11 cellular contexts compared by ENCODE assay signal in genomic region chr20:4962257-4962855, GRCh38. TPM values are rescaled to one million over a fixed set of nuclear protein-coding genes. Genes with fewer than 3 reads are reported as not detected.
DNase-seq lines count a peak whose midpoint lies in the region; ATAC-seq and TF ChIP-seq lines count a peak whose summit lies in the region.
"Had no signal": no experiment of that assay in that cellular context is flagged by ENCODE, and none has a peak within 500 bp of the region (broad histone marks: within the 10 kb centered on the region; RNA-seq: fewer than 3 reads in every experiment).

No MANE protein-coding gene starts in this region.

- H3K27me3 ChIP-seq in effector memory CD4-positive, alpha-beta T cell (replicated peaks; ENCODE audit: control insufficient read depth, insufficient read depth, low read length, poor library complexity, severe bottlenecking) = no peaks in the 10 kb centered on the region
- no peaks in the 10 kb centered on the region for H3K27me3 ChIP-seq in GM23338 (ENCODE audit: insufficient read depth)
- H3K27me3 ChIP-seq: colonic mucosa had no signal

- H3K4me1 ChIP-seq in effector memory CD4-positive, alpha-beta T cell (ENCODE audit: control insufficient read depth, insufficient read depth, low read length, poor library complexity, severe bottlenecking) = peaks cover 5% of the 10 kb centered on the region
- no peaks in the 10 kb centered on the region for H3K4me1 ChIP-seq in GM23338 (ENCODE audit: insufficient read depth)
- H3K4me1 ChIP-seq: colonic mucosa, prostate gland had no signal

- peak overlapping the region; percentile 38 for H3K27ac ChIP-seq in effector memory CD4-positive, alpha-beta T cell (ENCODE audit: insufficient read depth, low read length, poor library complexity, severe bottlenecking)
- H3K27ac ChIP-seq in GM23338 (ENCODE audit: low read depth) = no peak overlapping the region
- H3K27ac ChIP-seq: 22Rv1, colonic mucosa, prostate gland had no signal

- H3K79me2 ChIP-seq in GM23338 (replicated peaks; ENCODE audit: insufficient read depth) = no peaks in the 10 kb centered on the region

- H3K4me1 Mint-ChIP-seq in stimulated activated memory B cell treated with anti-CD40 and anti-IgM and Interleukin-4, amounts not matched to agents 10 μg/mL and 1 μg/mL and 100 μg/mL, for 72 hours = peaks cover 62% of the 10 kb centered on the region
- H3K4me1 Mint-ChIP-seq in GM23338 (peaks cover 22% of the 10 kb centered on the region), glutamatergic neuron (ENCODE audit: low read depth, unreplicated experiment) (peaks cover 2% of the 10 kb centered on the region)

- H3K27ac Mint-ChIP-seq in stimulated activated memory B cell treated with anti-CD40 and anti-IgM and Interleukin-4, amounts not matched to agents 10 μg/mL and 1 μg/mL and 100 μg/mL, for 72 hours = peak overlapping the region; percentile 83
- no peak overlapping the region for H3K27ac Mint-ChIP-seq in GM23338
- no peak overlapping the region for H3K27ac Mint-ChIP-seq in glutamatergic neuron (ENCODE audit: unreplicated experiment)

- ATAC-seq in stimulated activated memory B cell treated with anti-CD40 and anti-IgM and Interleukin-4, amounts not matched to agents 10 μg/mL and 1 μg/mL and 100 μg/mL, for 72 hours = peak; percentile 57
- no peak for ATAC-seq in GM23338

- peak; percentile 16 for DNase-seq in NK-92 treated with Interleukin-12 subunit alpha and Interleukin-12 subunit beta, amount 100 ng/mL, for 24 hours (lab: John Stamatoyannopoulos, UW)
- DNase-seq in NK-92 (lab: John Stamatoyannopoulos, UW; ENCODE audit: unreplicated experiment) (no peak), GM23338 (ENCODE audit: low spot score) (no peak), glutamatergic neuron (no peak), DMS53 (lab: John Stamatoyannopoulos, UW) (no peak)
- DNase-seq in activated CD4-positive, alpha-beta T cell treated with anti-CD3 and anti-CD28 coated beads for 48 hours = peak; percentile 46
- DNase-seq in effector memory CD4-positive, alpha-beta T cell = peak; percentile 2 to 28 (median 22)
- DNase-seq: colonic mucosa had no signal

- no peaks in the 10 kb centered on the region for H3K9me3 Mint-ChIP-seq in stimulated activated memory B cell treated with anti-CD40 and anti-IgM and Interleukin-4, amounts not matched to agents 10 μg/mL and 1 μg/mL and 100 μg/mL, for 72 hours
- H3K9me3 Mint-ChIP-seq in GM23338 (no peaks in the 10 kb centered on the region), glutamatergic neuron (ENCODE audit: unreplicated experiment) (no peaks in the 10 kb centered on the region)

- H3K9me2 ChIP-seq in GM23338 (ENCODE audit: insufficient read depth) = no peaks in the 10 kb centered on the region

- no peak overlapping the region for H3K4me3 ChIP-seq in effector memory CD4-positive, alpha-beta T cell (ENCODE audit: insufficient read depth, low read depth, low read length, poor library complexity, severe bottlenecking)
- H3K4me3 ChIP-seq in GM23338 = no peak overlapping the region
- H3K4me3 ChIP-seq: colonic mucosa, prostate gland had no signal

- no peaks in the 10 kb centered on the region for H3F3A ChIP-seq in GM23338 (replicated peaks; ENCODE audit: low read depth)

- no peaks in the 10 kb centered on the region for H4K20me1 ChIP-seq in GM23338 (replicated peaks; ENCODE audit: insufficient read depth)

- H3K4me3 Mint-ChIP-seq in stimulated activated memory B cell treated with anti-CD40 and anti-IgM and Interleukin-4, amounts not matched to agents 10 μg/mL and 1 μg/mL and 100 μg/mL, for 72 hours = peak overlapping the region; percentile 44
- no peak overlapping the region for H3K4me3 Mint-ChIP-seq in GM23338
- no peak overlapping the region for H3K4me3 Mint-ChIP-seq in glutamatergic neuron (ENCODE audit: unreplicated experiment)

- no peaks in the 10 kb centered on the region for H3K36me3 ChIP-seq in effector memory CD4-positive, alpha-beta T cell (ENCODE audit: control insufficient read depth, insufficient read depth, low read length)
- H3K36me3 ChIP-seq in GM23338 (ENCODE audit: insufficient read depth) = no peaks in the 10 kb centered on the region
- H3K36me3 ChIP-seq: colonic mucosa, prostate gland had no signal

- H3K36me3 Mint-ChIP-seq in stimulated activated memory B cell treated with anti-CD40 and anti-IgM and Interleukin-4, amounts not matched to agents 10 μg/mL and 1 μg/mL and 100 μg/mL, for 72 hours = peaks cover 53% of the 10 kb centered on the region
- H3K36me3 Mint-ChIP-seq in GM23338 (ENCODE audit: low read depth) (no peaks in the 10 kb centered on the region), glutamatergic neuron (ENCODE audit: unreplicated experiment) (peaks cover 4% of the 10 kb centered on the region)

- TF ChIP-seq CTCF in GM23338 (conservative IDR thresholded peaks at IDR 0.05; ENCODE audit: low read depth in 2 of 2) (no peak), glutamatergic neuron (IDR thresholded peaks at IDR 0.05; ENCODE audit: partially characterized antibody, unreplicated experiment) (no peak)

- H3K4me2 ChIP-seq in GM23338 = no peak overlapping the region

- no peaks in the 10 kb centered on the region for H3K9me3 ChIP-seq in effector memory CD4-positive, alpha-beta T cell (ENCODE audit: control insufficient read depth, low read length)
- H3K9me3 ChIP-seq: colonic mucosa, prostate gland had no signal

- no peaks in the 10 kb centered on the region for H3K27me3 Mint-ChIP-seq in stimulated activated memory B cell treated with anti-CD40 and anti-IgM and Interleukin-4, amounts not matched to agents 10 μg/mL and 1 μg/mL and 100 μg/mL, for 72 hours
- H3K27me3 Mint-ChIP-seq in GM23338 (ENCODE audit: insufficient read depth, low read depth, poor library complexity) (peaks cover 2% of the 10 kb centered on the region), glutamatergic neuron (ENCODE audit: unreplicated experiment) (no peaks in the 10 kb centered on the region)

- H2AFZ ChIP-seq in GM23338 = no peak overlapping the region

TF ChIP-seq in GM23338, 12 proteins besides CTCF, POLR2A, EP300 and RAD21 (continues in another document):
- TF ChIP-seq EZH2 (IDR thresholded peaks at IDR 0.05; ENCODE audit: low read depth, unreplicated experiment) (no peak), STAT1 (IDR thresholded peaks at IDR 0.05; ENCODE audit: unreplicated experiment) (no peak), JUNB (IDR thresholded peaks at IDR 0.05; ENCODE audit: unreplicated experiment) (no peak), ZNF331 (CRISPR knock-in tag; IDR thresholded peaks at IDR 0.05; ENCODE audit: low read depth) (no peak), CREB1 (CRISPR knock-in tag; IDR thresholded peaks at IDR 0.05; ENCODE audit: low read depth) (no peak)

RNA-seq across cellular contexts. Expression of gene SLC23A2, which starts 39.0 kb away (rescaled TPM):
- 13.6 and 20.2 TPM in 2 replicates for total RNA-seq in GM23338 (2014; rRNA removed; shearing (Covaris generic))
- polyA plus RNA-seq in GM23338 (2016; fragmentation: Nextera tagmentation; extraction: Ambion mirVana) = 3.8 and 4.4 TPM in 2 replicates
- 20.4 TPM for total RNA-seq in glutamatergic neuron (ENCODE audit: unreplicated experiment)

Comparison
In these comparisons a context has a peak if more than half of its experiments do, and no peak if none do; other contexts are left out.
1. DNase-seq: peak in NK-92 treated with Interleukin-12 subunit alpha and Interleukin-12 subunit beta, amount 100 ng/mL, for 24 hours (single experiment), activated CD4-positive, alpha-beta T cell treated with anti-CD3 and anti-CD28 coated beads for 48 hours (single experiment) and effector memory CD4-positive, alpha-beta T cell (3 of 3); none in NK-92 (single experiment), GM23338 (single experiment), glutamatergic neuron (single experiment) and DMS53 (single experiment).